Comparison of ENCODE assay signal across 8 cellular contexts in the genomic region with DNA sequence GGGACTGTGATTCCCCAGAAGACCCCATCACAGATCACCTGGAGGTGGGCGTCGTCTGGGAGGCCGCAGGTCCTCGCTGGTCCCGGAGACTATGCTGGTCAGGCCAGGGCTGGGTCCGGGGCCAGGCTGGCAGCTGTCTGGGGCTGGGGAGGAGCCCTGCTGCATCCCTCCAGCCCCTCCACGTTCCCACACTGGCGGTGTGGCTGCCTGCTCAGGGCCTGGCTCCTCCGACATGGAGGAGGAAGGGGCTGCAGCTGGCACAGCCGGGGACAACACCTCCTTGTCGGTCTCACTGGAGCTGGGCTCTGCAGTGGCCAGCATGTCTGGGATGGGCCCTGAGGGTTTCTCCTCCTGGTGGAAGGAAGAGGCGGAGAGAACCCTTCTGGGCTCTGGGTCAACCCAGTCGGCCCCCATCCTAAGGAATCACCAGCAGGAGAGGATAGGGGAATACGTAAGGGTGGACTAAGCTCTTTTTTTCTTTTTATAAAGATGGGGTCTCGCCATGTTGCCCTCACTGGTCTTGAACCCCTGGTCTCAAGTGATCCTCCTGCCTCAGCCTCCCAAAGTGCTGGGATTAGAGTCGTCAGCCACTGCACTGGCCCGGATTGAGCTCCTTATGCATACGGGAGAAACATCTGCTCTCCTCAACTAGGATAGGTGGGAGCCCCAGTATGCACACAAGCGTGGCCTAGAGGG. TPM values are rescaled to one million over a fixed set of nuclear protein-coding genes. Genes with fewer than 3 reads are reported as not detected.
DNase-seq lines count a peak whose midpoint lies in the region; ATAC-seq and TF ChIP-seq lines count a peak whose summit lies in the region.

No MANE protein-coding gene starts in this region.

- ATAC-seq in heart right ventricle (peak in 1 of 8 donors; percentile 4), left cardiac atrium (no peak), upper lobe of right lung (no peak), HG03565 (IDR thresholded peaks at IDR 0.05; ENCODE audit: unreplicated experiment) (no peak)

- peaks cover 15% of the 10 kb centered on the region for H3K4me1 Mint-ChIP-seq in MCF 10A (ENCODE audit: insufficient read depth, unreplicated experiment)

- H3K4me1 ChIP-seq in heart right ventricle (peaks cover 7 to 59% (median 26%) of the 10 kb centered on the region in 9 donors), mesodermal cell (ENCODE audit: control insufficient read depth, insufficient read depth, low read length, poor library complexity, severe bottlenecking) (peaks cover 18% of the 10 kb centered on the region), upper lobe of right lung (peaks cover 39% of the 10 kb centered on the region)

- WGBS in heart right ventricle, 2 donors: 59 to 61% methylated on average over 19 of the region's 19 CpGs
- 68 to 72% methylated on average over 13 to 19 of the region's 19 CpGs for WGBS in mesodermal cell (ENCODE audit: insufficient coverage in 2 of 2), 2 experiments

- no peaks in the 10 kb centered on the region for H3K9me3 ChIP-seq in heart right ventricle
- H3K9me3 ChIP-seq in mesodermal cell (ENCODE audit: control insufficient read depth, low read length): no peaks in the 10 kb centered on the region
- H3K9me3 ChIP-seq in upper lobe of right lung: no peaks in the 10 kb centered on the region

- TF ChIP-seq CTCF in heart right ventricle (IDR thresholded peaks at IDR 0.05) (no peak), MCF 10A (IDR thresholded peaks at IDR 0.05; ENCODE audit: unreplicated experiment) (no peak), upper lobe of right lung (IDR thresholded peaks at IDR 0.05) (no peak)

- peak overlapping the region; percentile 85 for H3K4me3 Mint-ChIP-seq in MCF 10A (ENCODE audit: unreplicated experiment)

- intact Hi-C loops in heart right ventricle (cut with DNase I): loop anchor here in 1 of 10 donors (10.0 kb wide), 1 partner anchor 188 kb away; the partner anchor contains the start of genes NDUFA7 and RPS28
- intact Hi-C loops in left cardiac atrium (cut with DNase I): no loop called here
- intact Hi-C loops in MCF 10A (cut with micrococcal nuclease): loop anchor here (2.0 kb wide), 1 partner anchor 68 kb away; the partner anchor contains the start of gene HNRNPM
- intact Hi-C loops in upper lobe of right lung (cut with DNase I): no loop called here

- H3K36me3 ChIP-seq in heart right ventricle: peaks cover 0 to 34% (median 0%) of the 10 kb centered on the region in 9 donors
- peaks cover 4% of the 10 kb centered on the region for H3K36me3 ChIP-seq in mesodermal cell (ENCODE audit: control insufficient read depth, insufficient read depth, low read length)
- H3K36me3 ChIP-seq in upper lobe of right lung: no peaks in the 10 kb centered on the region

- H3K4me3 ChIP-seq in heart right ventricle: peak overlapping the region; percentile 42 to 91 (median 76)
- H3K4me3 ChIP-seq in mesodermal cell (ENCODE audit: extremely low read depth, insufficient read depth, low read length, poor library complexity, severe bottlenecking): peak overlapping the region; percentile 58
- peak overlapping the region; percentile 65 for H3K4me3 ChIP-seq in upper lobe of right lung

- H3K27ac ChIP-seq in heart right ventricle (peak overlapping the region; percentile 96 to 100 (median 99)), mesodermal cell (ENCODE audit: low read depth, low read length, severe bottlenecking) (peak overlapping the region; percentile 95), upper lobe of right lung (peak overlapping the region; percentile 96)

- peak overlapping the region; percentile 99 for H3K27ac Mint-ChIP-seq in MCF 10A (ENCODE audit: low read depth, unreplicated experiment)

- no peaks in the 10 kb centered on the region for H3K27me3 ChIP-seq in heart right ventricle
- no peaks in the 10 kb centered on the region for H3K27me3 ChIP-seq in upper lobe of right lung

- POLR2A ChIA-PET in MCF 10A (lab: Yijun Ruan, JAX): interaction anchor here (0.6 to 2.5 kb wide), 17 partner anchors 9 to 1044 kb away, joined by 3 to 40 read pairs (median 4); partner anchors contain the start of genes HNRNPM, MARCHF2, NDUFA7 and RPS28

- DNase-seq in heart right ventricle: no peak
- DNase-seq in left cardiac atrium: no peak
- no peak for DNase-seq in MCF 10A (ENCODE audit: unreplicated experiment)
- no peak for DNase-seq in upper lobe of right lung
- no peak for DNase-seq in medulla oblongata (ENCODE audit: extremely low spot score)
- DNase-seq in NCI-H1105 (lab: John Stamatoyannopoulos, UW): no peak

- CTCF ChIA-PET in MCF 10A (lab: Yijun Ruan, JAX): interaction anchor here (0.5 to 4.3 kb wide), 8 partner anchors 13 to 159 kb away, joined by 3 to 28 read pairs (median 3); partner anchors contain the start of gene MYO1F

- H3K27me3 Mint-ChIP-seq in MCF 10A (ENCODE audit: insufficient read depth, unreplicated experiment): no peaks in the 10 kb centered on the region

- no peaks in the 10 kb centered on the region for H3K9me3 Mint-ChIP-seq in MCF 10A (ENCODE audit: unreplicated experiment)

- H3K36me3 Mint-ChIP-seq in MCF 10A (ENCODE audit: insufficient read depth, unreplicated experiment): peaks cover 24% of the 10 kb centered on the region

- BruUV-seq in MCF 10A (replicated peaks; lab: Mats Ljungman, UMichigan): no TSS peak

RNA-seq across cellular contexts. Expression of gene ZNF414, which starts 0.8 kb away (rescaled TPM):
- total RNA-seq in heart right ventricle (10 to 100 TPM; 11.7 to 20.9 (median 17.1) TPM), left cardiac atrium (10 to 100 TPM; 13.6 to 16.6 TPM), MCF 10A (2022) (16.3 and 27.2 TPM in 2 replicates), upper lobe of right lung (23.4 TPM)
- polyA plus RNA-seq in heart right ventricle: 10 to 100 TPM; 19.7 to 34.3 TPM
- polyA plus RNA-seq in mesodermal cell (2013, experiment 1 of 2): 18.8 TPM
- polyA plus RNA-seq in mesodermal cell (2013, experiment 2 of 2): 16.3 TPM

RNA-seq across cellular contexts. Expression of gene PRAM1, which starts 10.7 kb away (rescaled TPM):
- total RNA-seq in heart right ventricle (1 to 10 TPM in 2 of 10 donors, under 1 TPM in 8; 0.28 to 3.2 (median 0.52) TPM), left cardiac atrium (1 to 10 TPM; 1.0 to 1.4 TPM), MCF 10A (2022) (0.15 TPM in 1 of 2 replicates, not detected in the other), upper lobe of right lung (31.3 TPM)
- polyA plus RNA-seq in heart right ventricle: under 1 TPM; 0.36 to 0.66 TPM
- polyA plus RNA-seq in mesodermal cell (2013, experiment 1 of 2): 0.41 TPM
- polyA plus RNA-seq in mesodermal cell (2013, experiment 2 of 2): 0.46 TPM
